Comparison of ENCODE assay signal across 1 cellular context in genomic region chr3:156024904-156025303, GRCh38.
TF ChIP-seq lines count a peak whose summit lies in the region.

No MANE protein-coding gene starts in this region.

TF ChIP-seq in GM23338, 12 proteins besides CTCF, POLR2A, EP300 and RAD21 (continued from another document):
- TF ChIP-seq ETS1 (IDR thresholded peaks at IDR 0.05) (no peak), POLR2AphosphoS5 (IDR thresholded peaks at IDR 0.05; ENCODE audit: low read depth) (no peak), JUNB (IDR thresholded peaks at IDR 0.05; ENCODE audit: unreplicated experiment) (no peak), EZH2phosphoT487 (IDR thresholded peaks at IDR 0.05; ENCODE audit: unreplicated experiment) (no peak)
- TF ChIP-seq, protein P1, sequence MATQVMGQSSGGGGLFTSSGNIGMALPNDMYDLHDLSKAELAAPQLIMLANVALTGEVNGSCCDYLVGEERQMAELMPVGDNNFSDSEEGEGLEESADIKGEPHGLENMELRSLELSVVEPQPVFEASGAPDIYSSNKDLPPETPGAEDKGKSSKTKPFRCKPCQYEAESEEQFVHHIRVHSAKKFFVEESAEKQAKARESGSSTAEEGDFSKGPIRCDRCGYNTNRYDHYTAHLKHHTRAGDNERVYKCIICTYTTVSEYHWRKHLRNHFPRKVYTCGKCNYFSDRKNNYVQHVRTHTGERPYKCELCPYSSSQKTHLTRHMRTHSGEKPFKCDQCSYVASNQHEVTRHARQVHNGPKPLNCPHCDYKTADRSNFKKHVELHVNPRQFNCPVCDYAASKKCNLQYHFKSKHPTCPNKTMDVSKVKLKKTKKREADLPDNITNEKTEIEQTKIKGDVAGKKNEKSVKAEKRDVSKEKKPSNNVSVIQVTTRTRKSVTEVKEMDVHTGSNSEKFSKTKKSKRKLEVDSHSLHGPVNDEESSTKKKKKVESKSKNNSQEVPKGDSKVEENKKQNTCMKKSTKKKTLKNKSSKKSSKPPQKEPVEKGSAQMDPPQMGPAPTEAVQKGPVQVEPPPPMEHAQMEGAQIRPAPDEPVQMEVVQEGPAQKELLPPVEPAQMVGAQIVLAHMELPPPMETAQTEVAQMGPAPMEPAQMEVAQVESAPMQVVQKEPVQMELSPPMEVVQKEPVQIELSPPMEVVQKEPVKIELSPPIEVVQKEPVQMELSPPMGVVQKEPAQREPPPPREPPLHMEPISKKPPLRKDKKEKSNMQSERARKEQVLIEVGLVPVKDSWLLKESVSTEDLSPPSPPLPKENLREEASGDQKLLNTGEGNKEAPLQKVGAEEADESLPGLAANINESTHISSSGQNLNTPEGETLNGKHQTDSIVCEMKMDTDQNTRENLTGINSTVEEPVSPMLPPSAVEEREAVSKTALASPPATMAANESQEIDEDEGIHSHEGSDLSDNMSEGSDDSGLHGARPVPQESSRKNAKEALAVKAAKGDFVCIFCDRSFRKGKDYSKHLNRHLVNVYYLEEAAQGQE (IDR thresholded peaks at IDR 0.05; ENCODE audit: unreplicated experiment): no peak
